24 cellular contexts compared by ENCODE assay signal in the genomic region with DNA sequence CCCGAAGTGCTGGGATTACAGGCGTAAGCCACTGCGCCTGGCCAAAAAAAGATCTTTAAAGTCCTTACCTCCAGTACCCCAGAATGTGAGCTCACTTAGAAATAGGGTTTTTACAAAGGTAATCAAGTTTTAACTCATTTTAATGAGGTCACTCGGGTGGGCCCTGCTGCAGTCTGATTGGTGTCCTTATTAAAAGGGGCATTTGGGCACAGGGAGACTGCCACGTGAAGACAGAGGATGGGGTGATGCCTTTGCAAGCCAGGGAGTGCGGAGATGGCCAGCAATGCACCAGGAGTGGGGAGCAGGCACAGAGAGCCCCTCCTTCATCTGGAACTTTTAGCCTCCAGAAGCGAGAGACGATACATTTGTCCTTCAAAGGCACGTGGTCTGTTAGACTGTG. TPM values are rescaled to one million over a fixed set of nuclear protein-coding genes. Genes with fewer than 3 reads are reported as not detected.
DNase-seq lines count a peak whose midpoint lies in the region; ATAC-seq, FAIRE-seq and TF ChIP-seq lines count a peak whose summit lies in the region.
"Had no signal": no experiment of that assay in that cellular context is flagged by ENCODE, and none has a peak within 500 bp of the region (broad histone marks: within the 10 kb centered on the region; RNA-seq: fewer than 3 reads in every experiment).

No MANE protein-coding gene starts in this region.

- no peak overlapping the region for H2AFZ ChIP-seq in neural progenitor cell (replicated peaks)

- peaks cover 14% of the 10 kb centered on the region for H3K4me1 Mint-ChIP-seq in memory B cell
- peaks cover 4% of the 10 kb centered on the region for H3K4me1 Mint-ChIP-seq in neural progenitor cell

- intact Hi-C loops in Right ventricle myocardium inferior (cut with DNase I) = no loop called here
- intact Hi-C loops in kidney (cut with DNase I) = no loop called here

- H3K4me1 ChIP-seq in cardiac muscle cell (ENCODE audit: low read depth) (peaks cover 15% of the 10 kb centered on the region), kidney (ENCODE audit: control insufficient read depth in 1 of 2, insufficient read depth in 1 of 2, low read depth in 1 of 2, low read length in 2 of 2) (peaks cover 0 to 18% of the 10 kb centered on the region in 2 donors), neural progenitor cell (peaks cover 4% of the 10 kb centered on the region)

- H3K4me3 ChIP-seq in cardiac muscle cell = no peak overlapping the region
- H3K4me3 ChIP-seq in kidney (ENCODE audit: low read length in 2 of 2) = no peak overlapping the region
- no peak overlapping the region for H3K4me3 ChIP-seq in neural progenitor cell
- H3K4me3 ChIP-seq: SJSA1 had no signal

- H3K9ac ChIP-seq in kidney (ENCODE audit: low read length in 2 of 2) = no peak overlapping the region
- no peak overlapping the region for H3K9ac ChIP-seq in neural progenitor cell

- H3K9me3 ChIP-seq in cardiac muscle cell (ENCODE audit: low read depth) (no peaks in the 10 kb centered on the region), kidney (ENCODE audit: control insufficient read depth in 1 of 2, low read length in 2 of 2) (no peaks in the 10 kb centered on the region), neural progenitor cell (ENCODE audit: low read depth) (no peaks in the 10 kb centered on the region)

- peaks cover 10% of the 10 kb centered on the region for H4K20me1 ChIP-seq in neural progenitor cell (ENCODE audit: low read depth)

- H3K4me3 Mint-ChIP-seq in memory B cell = no peak overlapping the region
- no peak overlapping the region for H3K4me3 Mint-ChIP-seq in neural progenitor cell
- H3K4me3 Mint-ChIP-seq: CD8-positive, alpha-beta memory T cell; HFFc6 had no signal

- POLR2A ChIA-PET in RWPE1 (lab: Yijun Ruan, JAX; ENCODE audit: low non-redundant PET) = no interaction called here

- no peak overlapping the region for H3K4me2 ChIP-seq in neural progenitor cell

- DNase-seq in cardiac muscle cell (ENCODE audit: low read depth in 1 of 2, low spot score in 1 of 2) (no peak), Right ventricle myocardium inferior (ENCODE audit: missing footprints) (no peak), RWPE1 (ENCODE audit: low spot score) (no peak), memory B cell (ENCODE audit: low spot score in 2 of 2) (no peak), kidney (no peak), neural progenitor cell (ENCODE audit: low spot score) (no peak)
- DNase-seq: 8988T; ACHN; CD8-positive, alpha-beta memory T cell; DMS 273 treated with DMSO at 0.1 percent for 48 hours; DMS79; H7; HFFc6; KBM-7; NCI-H1105 treated with DMSO at 0.1 percent for 48 hours; NCI-H146; NCI-H1930; NCI-H2107; NCI-H524; NCI-H748 treated with DMSO at 0.1 percent for 48 hours; PC-3; Right ventricle myocardium superior had no signal

- ATAC-seq in Right ventricle myocardium inferior (no peak), memory B cell (ENCODE audit: low read depth) (no peak), GM18873 (IDR thresholded peaks at IDR 0.05; ENCODE audit: low FRiP score, unreplicated experiment) (no peak)
- ATAC-seq: PC-3 had no signal

- H3K27me3 ChIP-seq in cardiac muscle cell = peaks cover 28% of the 10 kb centered on the region
- peaks cover 37% of the 10 kb centered on the region for H3K27me3 ChIP-seq in neural progenitor cell

- CTCF ChIA-PET in RWPE1 (lab: Yijun Ruan, JAX) = interaction anchor here (1.2 kb wide), 1 partner anchor 99 kb away, joined by 3 read pairs; no protein-coding TSS in a partner anchor

- no peak for FAIRE-seq in kidney (lab: Jason Lieb, UNC)

- H3F3A ChIP-seq in neural progenitor cell (ENCODE audit: low read depth) = peaks cover 22% of the 10 kb centered on the region

- peak overlapping the region; percentile 80 for H3K27ac Mint-ChIP-seq in memory B cell
- no peak overlapping the region for H3K27ac Mint-ChIP-seq in neural progenitor cell
- H3K27ac Mint-ChIP-seq: HFFc6 had no signal

- no peaks in the 10 kb centered on the region for H3K79me2 ChIP-seq in neural progenitor cell (ENCODE audit: low read depth)

- no peak for TF ChIP-seq CTCF in cardiac muscle cell (IDR thresholded peaks at IDR 0.05; ENCODE audit: low read depth, low read length)
- no peak for TF ChIP-seq CTCF in RWPE1 (conservative IDR thresholded peaks at IDR 0.05; ENCODE audit: low read depth)
- TF ChIP-seq CTCF in kidney (IDR thresholded peaks at IDR 0.05; ENCODE audit: borderline replicate concordance, extremely low read depth, insufficient read depth) = no peak
- no peak for TF ChIP-seq CTCF in neural progenitor cell (IDR thresholded peaks at IDR 0.05)

- peaks cover 12% of the 10 kb centered on the region for H3K27me3 Mint-ChIP-seq in memory B cell
- H3K27me3 Mint-ChIP-seq in neural progenitor cell (ENCODE audit: insufficient read depth, low read depth) = peaks cover 19% of the 10 kb centered on the region

- no peaks in the 10 kb centered on the region for H3K36me3 Mint-ChIP-seq in memory B cell
- H3K36me3 Mint-ChIP-seq in neural progenitor cell = no peaks in the 10 kb centered on the region

- H3K36me3 ChIP-seq in cardiac muscle cell (no peaks in the 10 kb centered on the region), kidney (ENCODE audit: control insufficient read depth in 1 of 2, insufficient read depth in 2 of 2, low read length in 2 of 2) (peaks cover 0 to 6% of the 10 kb centered on the region in 2 donors), neural progenitor cell (no peaks in the 10 kb centered on the region)

- peak overlapping the region; percentile 76 for H3K27ac ChIP-seq in cardiac muscle cell
- peak overlapping the region; percentile 62 for H3K27ac ChIP-seq in RWPE1
- H3K27ac ChIP-seq in kidney (ENCODE audit: low read depth in 2 of 2, low read length in 2 of 2) = no peak overlapping the region
- H3K27ac ChIP-seq in neural progenitor cell = no peak overlapping the region
- H3K27ac ChIP-seq: SJSA1 had no signal

- H3K9me3 Mint-ChIP-seq in memory B cell (no peaks in the 10 kb centered on the region), neural progenitor cell (peaks cover 2% of the 10 kb centered on the region)
- H3K9me3 Mint-ChIP-seq: CD8-positive, alpha-beta memory T cell; HFFc6 had no signal

RNA-seq across cellular contexts. Expression of gene NKPD1, which starts 11.7 kb away (rescaled TPM):
- total RNA-seq in cardiac muscle cell (1.1 and 3.3 TPM in 2 replicates), Right ventricle myocardium inferior (not detected), kidney (0.09 TPM), neural progenitor cell (ENCODE audit: low replicate concordance) (0.02 and 0.19 TPM in 2 replicates)
- polyA plus RNA-seq in cardiac muscle cell (1.0 and 2.9 TPM in 2 replicates), kidney (ENCODE audit: insufficient read depth, low read depth, low replicate concordance) (not detected)
- total RNA-seq: Right ventricle myocardium superior, SJSA1 had no signal

RNA-seq across cellular contexts. Expression of gene TRAPPC6A, which starts 28.9 kb away (rescaled TPM):
- total RNA-seq in cardiac muscle cell (67.4 and 123 TPM in 2 replicates), Right ventricle myocardium inferior (14.2 TPM), kidney (37.2 TPM), neural progenitor cell (ENCODE audit: low replicate concordance) (24.7 and 55.1 TPM in 2 replicates)
- polyA plus RNA-seq in cardiac muscle cell (155 and 227 TPM in 2 replicates), kidney (ENCODE audit: insufficient read depth, low read depth, low replicate concordance) (123 TPM)

RNA-seq across cellular contexts. Expression of gene BLOC1S3, which starts 29.5 kb away (rescaled TPM):
- total RNA-seq in cardiac muscle cell = 4.8 and 6.5 TPM in 2 replicates
- polyA plus RNA-seq in cardiac muscle cell = 8.2 and 9.6 TPM in 2 replicates
- 5.2 TPM for total RNA-seq in Right ventricle myocardium inferior
- total RNA-seq in kidney = 13.2 TPM
- 5.2 TPM for polyA plus RNA-seq in kidney (ENCODE audit: insufficient read depth, low read depth, low replicate concordance)
- total RNA-seq in neural progenitor cell (ENCODE audit: low replicate concordance) = 2.0 and 3.8 TPM in 2 replicates

RNA-seq across cellular contexts. Expression of gene PPP1R37, which starts 56.1 kb away (rescaled TPM):
- 51.8 and 64.9 TPM in 2 replicates for total RNA-seq in cardiac muscle cell
- polyA plus RNA-seq in cardiac muscle cell = 11.8 and 12.4 TPM in 2 replicates
- 15.1 TPM for total RNA-seq in Right ventricle myocardium inferior
- 33.0 TPM for total RNA-seq in kidney
- 21.6 TPM for polyA plus RNA-seq in kidney (ENCODE audit: insufficient read depth, low read depth, low replicate concordance)
- total RNA-seq in neural progenitor cell (ENCODE audit: low replicate concordance) = 8.1 and 34.1 TPM in 2 replicates

Comparison
In these comparisons a context has a peak if more than half of its experiments do, and no peak if none do; other contexts are left out.
1. H3K27ac ChIP-seq: peak in cardiac muscle cell (single experiment) and RWPE1 (single experiment); none in kidney (0 of 2) and neural progenitor cell (single experiment).